ENCODE assay signal across 8 cellular contexts in the genomic region with DNA sequence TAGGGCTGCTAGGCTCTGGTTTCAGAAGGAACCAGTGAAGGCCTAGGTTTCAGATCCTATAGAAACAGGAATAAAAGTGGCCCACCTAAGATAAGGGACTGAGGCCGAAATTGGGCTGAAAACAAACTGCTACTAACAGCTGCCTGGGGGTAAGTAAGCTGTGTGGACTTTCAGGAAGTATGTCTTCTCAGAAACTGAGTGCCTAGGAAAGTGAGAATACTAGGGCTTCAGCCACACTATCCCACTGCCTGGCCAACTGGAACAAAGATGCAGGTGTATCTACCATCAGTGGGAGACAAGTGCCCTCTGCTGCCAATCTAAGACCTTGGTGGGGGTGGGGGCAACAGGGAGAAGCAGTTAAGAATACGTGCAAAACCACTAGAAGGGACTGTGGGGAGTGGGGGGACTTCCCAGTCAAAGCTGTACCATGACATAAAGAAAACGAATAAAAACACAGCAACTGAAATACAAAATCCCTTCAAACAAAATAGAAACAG.
DNase-seq lines count a peak whose midpoint lies in the region; ATAC-seq lines count a peak whose summit lies in the region.

No MANE protein-coding gene starts in this region.

- intact Hi-C loops in posterior vena cava (cut with DNase I): no loop called here

- in situ Hi-C loops in KBM-7 (cut with MboI; ENCODE audit: low pct_unique_long_range_greater_than_20kb, low sequenced_read_pairs): no loop called here

- ATAC-seq in GM21515 (IDR thresholded peaks at IDR 0.05; ENCODE audit: unreplicated experiment): peak; percentile 89

- DNase-seq in ELF-1 (ENCODE audit: low read depth, low spot score): peak; percentile 31
- peak; percentile 19 for DNase-seq in KBM-7
- peak; percentile 63 to 68 for DNase-seq in activated T-cell treated with anti-CD3 and anti-CD28 coated beads, Interleukin-2, amount 50 U/mL, for 48 hours
- DNase-seq in stimulated activated CD4-positive, alpha-beta T cell treated with anti-CD3 and anti-CD28 coated beads, TNF-alpha, amount 100 ng/mL, for 1 hour (ENCODE audit: low read depth in 3 of 3, low spot score in 1 of 3): peak; percentile 6 to 18 (median 15)
- DNase-seq in posterior vena cava (ENCODE audit: low spot score): no peak
- no peak for DNase-seq in NCI-H2081 treated with DMSO at 0.1 percent for 48 hours (lab: John Stamatoyannopoulos, UW)
- no peak for DNase-seq in middle frontal gyrus (ENCODE audit: extremely low spot score, low spot score)

Comparison
In these comparisons a context has a peak if more than half of its experiments do, and no peak if none do; other contexts are left out.
1. DNase-seq: peak in ELF-1 (single experiment), KBM-7 (single experiment), activated T-cell treated with anti-CD3 and anti-CD28 coated beads, Interleukin-2, amount 50 U/mL, for 48 hours (2 of 2) and stimulated activated CD4-positive, alpha-beta T cell treated with anti-CD3 and anti-CD28 coated beads, TNF-alpha, amount 100 ng/mL, for 1 hour (3 of 3); none in posterior vena cava (single experiment), NCI-H2081 treated with DMSO at 0.1 percent for 48 hours (single experiment) and middle frontal gyrus (single experiment).